In the genomic region with DNA sequence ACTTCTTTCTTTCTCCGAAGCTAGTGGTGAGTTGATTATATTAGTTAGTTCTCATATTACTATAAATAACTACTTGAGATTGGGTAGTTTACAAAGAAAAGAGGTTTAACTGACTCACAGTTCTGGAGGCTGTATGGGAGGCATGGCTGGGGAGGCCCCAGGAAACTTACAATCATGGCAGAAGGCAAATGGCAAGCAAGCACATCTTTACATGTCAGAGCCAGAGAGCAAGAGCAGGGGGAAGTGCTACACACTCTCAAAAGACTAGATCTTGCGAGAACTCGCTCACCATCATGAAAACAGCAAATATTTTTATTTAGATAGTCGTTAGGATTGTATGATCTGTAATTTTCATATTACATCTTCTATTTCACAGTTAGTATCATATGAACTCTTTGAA, we compare ENCODE assay signal across 26 cellular contexts.
A peak's percentile ranks its signal among the peaks of the same experiment; 100 is the strongest.
DNase-seq lines count a peak whose midpoint lies in the region; ATAC-seq and TF ChIP-seq lines count a peak whose summit lies in the region.
"Had no signal": no experiment of that assay in that cellular context is flagged by ENCODE, and none has a peak within 500 bp of the region (broad histone marks: within the 10 kb centered on the region; RNA-seq: fewer than 3 reads in every experiment).

No MANE protein-coding gene starts in this region.

- H4K20me1 ChIP-seq in OCI-LY7 (ENCODE audit: insufficient read depth, low read length) = no peaks in the 10 kb centered on the region

- intact Hi-C loops in OCI-LY7 (cut with micrococcal nuclease; ENCODE audit: unreplicated experiment) (loop anchor here (1.0 to 10.0 kb wide), 4 partner anchors 54 to 1927 kb away; no protein-coding TSS in a partner anchor), uterus (cut with DNase I; ENCODE audit: low total_unique reads) (loop anchor here (10.0 kb wide), 1 partner anchor 57 kb away; no protein-coding TSS in a partner anchor), Right ventricle myocardium superior (cut with DNase I) (no loop called here), ascending aorta (cut with DNase I) (no loop called here)

- POLR2A ChIA-PET in OCI-LY7 (lab: Charles Lee) = interaction anchor here (0.6 to 4.2 kb wide), 7 partner anchors 9 to 295 kb away, joined by 3 to 53 read pairs (median 19); no protein-coding TSS in a partner anchor

- CTCF ChIA-PET in OCI-LY7 (lab: Charles Lee; ENCODE audit: unreplicated experiment) = interaction anchor here (1.7 kb wide), 1 partner anchor 294 kb away, joined by 6 read pairs; no protein-coding TSS in a partner anchor

- H3K36me3 ChIP-seq in OCI-LY7 (ENCODE audit: insufficient read depth, low read length) (no peaks in the 10 kb centered on the region), uterus (no peaks in the 10 kb centered on the region), ascending aorta (no peaks in the 10 kb centered on the region)
- H3K36me3 ChIP-seq: SJSA1 had no signal

- TF ChIP-seq POLR2A in uterus (IDR thresholded peaks at IDR 0.05) = no peak

- peaks cover 33% of the 10 kb centered on the region for H3K4me1 ChIP-seq in OCI-LY7 (ENCODE audit: insufficient read depth, low read length, poor library complexity, severe bottlenecking)
- no peaks in the 10 kb centered on the region for H3K4me1 ChIP-seq in uterus
- no peaks in the 10 kb centered on the region for H3K4me1 ChIP-seq in ascending aorta
- H3K4me1 ChIP-seq: SJSA1 had no signal

- H3K4me2 ChIP-seq in OCI-LY7 (ENCODE audit: low read length) = peak overlapping the region; percentile 62
- H3K4me2 ChIP-seq: KMS-11 had no signal

- no peaks in the 10 kb centered on the region for H3K79me2 ChIP-seq in OCI-LY7 (ENCODE audit: insufficient read depth, low read depth, low read length)

- H2AFZ ChIP-seq in OCI-LY7 (ENCODE audit: low read length) = peak overlapping the region; percentile 87
- H2AFZ ChIP-seq: GM23248 had no signal

- H3K9me2 ChIP-seq in OCI-LY7 (ENCODE audit: insufficient read depth, low read length) = no peaks in the 10 kb centered on the region

- H3K9me3 ChIP-seq in OCI-LY7 (ENCODE audit: low read length) (peaks cover 4% of the 10 kb centered on the region; the same call in 1 of the 2 replicates), uterus (no peaks in the 10 kb centered on the region), ascending aorta (no peaks in the 10 kb centered on the region)
- H3K9me3 ChIP-seq: SJSA1 had no signal

- ATAC-seq in GM18909 (IDR thresholded peaks at IDR 0.05; ENCODE audit: poor library complexity, unreplicated experiment) (peak; percentile 48), HG03432 (IDR thresholded peaks at IDR 0.05; ENCODE audit: unreplicated experiment) (peak; percentile 54), Right ventricle myocardium superior (ENCODE audit: poor library complexity) (no peak)
- ATAC-seq: Right ventricle myocardium inferior had no signal

- peak; percentile 6 for DNase-seq in GM12865 (ENCODE audit: low read depth)
- DNase-seq in OCI-LY7 (ENCODE audit: low spot score) = peak; percentile 36
- no peak for DNase-seq in uterus
- DNase-seq in Right ventricle myocardium superior = no peak
- no peak for DNase-seq in ascending aorta (ENCODE audit: low spot score in 2 of 2)
- DNase-seq in UCSD-AML1 (lab: John Stamatoyannopoulos, UW; ENCODE audit: unreplicated experiment) = no peak
- DNase-seq: C1 segment of cervical spinal cord; CD4-positive, alpha-beta memory T cell; COR-L47; DMS53; GM23248; H9; NCI-H1092; NCI-H1436; NCI-H187 treated with DMSO at 0.1 percent for 48 hours; NCI-H2107; NCI-H446; NCI-H524 treated with DMSO at 0.1 percent for 48 hours; NCI-H82; T-helper 2 cell had no signal

- peak overlapping the region; percentile 43 for H3K27ac ChIP-seq in OCI-LY7 (ENCODE audit: low read depth, low read length, poor library complexity, severe bottlenecking)
- H3K27ac ChIP-seq in uterus = no peak overlapping the region
- H3K27ac ChIP-seq in ascending aorta = no peak overlapping the region
- H3K27ac ChIP-seq: GM23248, HL-60, KMS-11, SJSA1 had no signal

- TF ChIP-seq CTCF in GM12865 (IDR thresholded peaks at IDR 0.05; ENCODE audit: insufficient read depth, low read depth, low read length, missing control alignments) = no peak
- TF ChIP-seq CTCF in OCI-LY7 (conservative IDR thresholded peaks at IDR 0.05; ENCODE audit: low read length) = no peak
- TF ChIP-seq CTCF in uterus (IDR thresholded peaks at IDR 0.05) = no peak
- TF ChIP-seq CTCF in ascending aorta (IDR thresholded peaks at IDR 0.05) = no peak

- H3K4me3 ChIP-seq in GM12865 (ENCODE audit: low read depth, low read length) (peak overlapping the region; percentile 13; the same call in 1 of the 2 replicates), OCI-LY7 (ENCODE audit: low read depth, low read length, poor library complexity, severe bottlenecking) (peak overlapping the region; percentile 55), uterus (no peak overlapping the region), ascending aorta (no peak overlapping the region)
- H3K4me3 ChIP-seq: GM23248, SJSA1 had no signal

- BruUV-seq in OCI-LY7 (replicated peaks; lab: Mats Ljungman, UMichigan) = no TSS peak

- no peaks in the 10 kb centered on the region for H3K27me3 ChIP-seq in uterus
- H3K27me3 ChIP-seq in ascending aorta = no peaks in the 10 kb centered on the region
- H3K27me3 ChIP-seq: SJSA1 had no signal

Comparison
In these comparisons a context has a peak if more than half of its experiments do, and no peak if none do; other contexts are left out.
1. DNase-seq: peak in GM12865 (single experiment) and OCI-LY7 (single experiment); none in uterus (0 of 2), Right ventricle myocardium superior (single experiment), ascending aorta (0 of 2) and UCSD-AML1 (single experiment).
2. H3K4me3 ChIP-seq: peak in GM12865 (single experiment) and OCI-LY7 (single experiment); none in uterus (0 of 2) and ascending aorta (0 of 2).
3. intact Hi-C loops: an anchor here in OCI-LY7 (1.0 to 10.0 kb wide) and uterus (10.0 kb wide); none called in Right ventricle myocardium superior and ascending aorta.